ENCODE assay signal across 11 cellular contexts in the genomic region with DNA sequence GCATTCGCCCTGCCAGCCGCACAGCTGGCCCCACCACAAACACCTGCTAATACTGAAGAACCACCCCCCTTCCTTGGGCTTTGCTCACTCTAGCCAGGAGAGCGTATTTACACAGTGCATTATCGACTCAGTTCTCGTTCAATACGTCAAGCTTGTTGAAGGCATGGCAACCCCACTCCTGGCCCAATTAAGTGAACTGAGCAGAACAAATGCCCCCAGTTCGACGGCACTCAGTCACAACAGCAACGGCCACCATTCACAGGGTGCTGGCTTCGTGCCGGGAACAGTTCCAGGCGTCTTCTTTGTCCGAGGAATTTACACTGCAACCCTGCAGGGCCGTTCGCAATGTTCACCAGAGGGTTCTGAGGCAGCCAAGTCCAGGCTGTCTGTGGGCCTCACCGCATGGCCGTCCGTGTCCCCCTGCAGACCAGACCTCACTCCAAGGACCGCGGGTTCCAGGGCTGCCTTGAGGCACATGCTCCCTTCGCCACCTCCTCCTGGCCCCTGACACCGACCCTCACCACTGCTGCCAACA.
DNase-seq lines count a peak whose midpoint lies in the region; ATAC-seq lines count a peak whose summit lies in the region.
"Had no signal": no experiment of that assay in that cellular context is flagged by ENCODE, and none has a peak within 500 bp of the region (broad histone marks: within the 10 kb centered on the region; RNA-seq: fewer than 3 reads in every experiment).

No MANE protein-coding gene starts in this region.

- H3K4me3 ChIP-seq in right cardiac atrium (ENCODE audit: low read length) = no peak overlapping the region
- no peak overlapping the region for H3K4me3 ChIP-seq in CD4-positive, alpha-beta memory T cell (ENCODE audit: low read length in 2 of 2)

- no peak overlapping the region for H3K4me3 Mint-ChIP-seq in CD4-positive, alpha-beta memory T cell
- H3K4me3 Mint-ChIP-seq: activated T-helper 1 cell treated with anti-CD3 and anti-CD28 coated beads, Interleukin-12 subunit alpha, Interleukin-12 subunit beta, Interleukin-2, Interleukin-4 antibody, amounts not matched to agents 30 ng/mL and 10 ng/mL and 1 ng/mL, durations not matched to agents 14 hours and 24 hours and 36 hours had no signal

- H3K27me3 ChIP-seq in right cardiac atrium (ENCODE audit: control insufficient read depth, insufficient read depth) = no peaks in the 10 kb centered on the region
- H3K27me3 ChIP-seq in CD4-positive, alpha-beta memory T cell (ENCODE audit: insufficient read depth, low read length) = no peaks in the 10 kb centered on the region

- peaks cover 2% of the 10 kb centered on the region for H3K4me1 ChIP-seq in right cardiac atrium (ENCODE audit: control insufficient read depth, insufficient read depth, low read length)
- peaks cover 4% of the 10 kb centered on the region for H3K4me1 ChIP-seq in CD4-positive, alpha-beta memory T cell (ENCODE audit: insufficient read depth, low read length)

- peaks cover 12 to 16% (median 15%) of the 10 kb centered on the region in 4 donors for H3K4me1 Mint-ChIP-seq in CD4-positive, alpha-beta memory T cell

- peak overlapping the region in 1 of 7 donors; percentile 59 for H3K27ac Mint-ChIP-seq in CD4-positive, alpha-beta memory T cell
- H3K27ac Mint-ChIP-seq: activated T-helper 1 cell treated with anti-CD3 and anti-CD28 coated beads, Interleukin-12 subunit alpha, Interleukin-12 subunit beta, Interleukin-2, Interleukin-4 antibody, amounts not matched to agents 30 ng/mL and 10 ng/mL and 1 ng/mL, durations not matched to agents 14 hours and 24 hours and 36 hours had no signal

- H3K9me3 Mint-ChIP-seq in CD4-positive, alpha-beta memory T cell = no peaks in the 10 kb centered on the region
- H3K9me3 Mint-ChIP-seq: activated T-helper 1 cell treated with anti-CD3 and anti-CD28 coated beads, Interleukin-12 subunit alpha, Interleukin-12 subunit beta, Interleukin-2, Interleukin-4 antibody, amounts not matched to agents 30 ng/mL and 10 ng/mL and 1 ng/mL, durations not matched to agents 14 hours and 24 hours and 36 hours had no signal

- intact Hi-C loops in right cardiac atrium (cut with DNase I) = loop anchor here in 2 of 4 donors (5.0 to 10.0 kb wide), 2 partner anchors 171 to 273 kb away; a partner anchor contains a TSS
- intact Hi-C loops in sciatic nerve (cut with DNase I) = loop anchor here (10.0 kb wide), 2 partner anchors 271 to 531 kb away; a partner anchor contains a TSS
- intact Hi-C loops in CD4-positive, alpha-beta memory T cell (cut with micrococcal nuclease) = loop anchor here (10.0 kb wide), 1 partner anchor 301 kb away; no protein-coding TSS in a partner anchor

- ATAC-seq in right cardiac atrium (no peak), sciatic nerve (peak; percentile 16), HG02840 (IDR thresholded peaks at IDR 0.05; ENCODE audit: low FRiP score, unreplicated experiment) (no peak)

- no peaks in the 10 kb centered on the region for H3K9me3 ChIP-seq in right cardiac atrium (ENCODE audit: control insufficient read depth, low read length)
- H3K9me3 ChIP-seq in CD4-positive, alpha-beta memory T cell (ENCODE audit: control insufficient read depth in 1 of 2, low read length in 2 of 2) = no peaks in the 10 kb centered on the region

- no peak overlapping the region for H3K27ac ChIP-seq in right cardiac atrium (ENCODE audit: low read length)
- H3K27ac ChIP-seq in CD4-positive, alpha-beta memory T cell (ENCODE audit: low read depth, low read length) = no peak overlapping the region

- H3K36me3 Mint-ChIP-seq in CD4-positive, alpha-beta memory T cell = no peaks in the 10 kb centered on the region

- WGBS in right cardiac atrium = 71% methylated on average over 22 of the region's 22 CpGs

- H3K27me3 Mint-ChIP-seq in CD4-positive, alpha-beta memory T cell = peaks cover 0 to 1% of the 10 kb centered on the region in 2 donors

- H3K36me3 ChIP-seq in CD4-positive, alpha-beta memory T cell (ENCODE audit: insufficient read depth, low read length) = no peaks in the 10 kb centered on the region

- DNase-seq in HuH-7 (ENCODE audit: low spot score) (peak; percentile 47), NCI-H345 treated with DMSO at 0.1 percent for 48 hours (lab: John Stamatoyannopoulos, UW; ENCODE audit: unreplicated experiment) (peak; percentile 96), right cardiac atrium (peak; percentile 42 to 69 (median 68)), sciatic nerve (ENCODE audit: low spot score) (peak; percentile 73), Kasumi-1 (lab: John Stamatoyannopoulos, UW) (no peak), GM19240 (ENCODE audit: insufficient read length, low spot score) (no peak)
- no peak for DNase-seq in CD4-positive, alpha-beta memory T cell
- DNase-seq: DND-41, T-helper 1 cell had no signal

- CTCF ChIA-PET in CD4-positive, alpha-beta memory T cell (lab: Charles Lee; ENCODE audit: partially characterized antibody) = interaction anchor here (1.0 to 1.2 kb wide), 3 partner anchors 9 to 15 kb away, joined by 3 to 4 read pairs (median 3); no protein-coding TSS in a partner anchor

- POLR2A ChIA-PET in CD4-positive, alpha-beta memory T cell (lab: Charles Lee; ENCODE audit: partially characterized antibody) = no interaction called here

Comparison
In these comparisons a context has a peak if more than half of its experiments do, and no peak if none do; other contexts are left out.
1. DNase-seq: peak in HuH-7 (single experiment), NCI-H345 treated with DMSO at 0.1 percent for 48 hours (single experiment), right cardiac atrium (3 of 3) and sciatic nerve (single experiment); none in Kasumi-1 (0 of 2), GM19240 (single experiment) and CD4-positive, alpha-beta memory T cell (0 of 5).